Comparison of ENCODE assay signal across 1 cellular context in the genomic region with DNA sequence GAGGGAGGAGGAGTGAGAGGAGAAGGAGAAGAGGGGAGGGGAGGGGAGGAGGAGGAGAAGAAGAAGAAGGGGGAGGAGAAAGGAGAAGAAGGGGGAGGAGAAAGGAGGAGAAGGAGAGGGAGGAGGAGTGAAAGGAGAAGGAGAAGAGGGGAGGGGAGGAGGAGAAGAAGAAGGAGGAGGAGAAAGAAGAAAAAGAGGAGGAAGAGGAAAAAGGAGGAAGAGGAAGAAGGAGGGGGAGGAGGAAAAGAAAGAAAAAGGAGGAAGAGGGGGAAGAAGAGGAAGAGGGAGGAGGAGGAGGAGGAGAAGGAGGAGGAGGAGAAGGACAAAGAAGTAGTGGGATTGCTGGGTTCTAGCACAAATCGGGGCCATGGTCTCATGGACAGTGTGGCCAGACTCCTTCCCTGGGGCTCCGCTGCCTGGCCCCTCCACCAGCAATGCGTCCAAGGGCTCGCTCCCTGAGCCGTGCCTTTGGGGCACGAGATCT.
TF ChIP-seq lines count a peak whose summit lies in the region.

No MANE protein-coding gene starts in this region.

TF ChIP-seq in IMR-90, 13 proteins besides CTCF, POLR2A, EP300 and RAD21 (continued from another document):
- TF ChIP-seq FOS (IDR thresholded peaks at IDR 0.05; ENCODE audit: low read depth, low read length) = no peak
- TF ChIP-seq, protein P1, sequence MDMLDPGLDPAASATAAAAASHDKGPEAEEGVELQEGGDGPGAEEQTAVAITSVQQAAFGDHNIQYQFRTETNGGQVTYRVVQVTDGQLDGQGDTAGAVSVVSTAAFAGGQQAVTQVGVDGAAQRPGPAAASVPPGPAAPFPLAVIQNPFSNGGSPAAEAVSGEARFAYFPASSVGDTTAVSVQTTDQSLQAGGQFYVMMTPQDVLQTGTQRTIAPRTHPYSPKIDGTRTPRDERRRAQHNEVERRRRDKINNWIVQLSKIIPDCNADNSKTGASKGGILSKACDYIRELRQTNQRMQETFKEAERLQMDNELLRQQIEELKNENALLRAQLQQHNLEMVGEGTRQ (IDR thresholded peaks at IDR 0.05; ENCODE audit: low read depth, low read length) = no peak
- TF ChIP-seq RCOR1 (IDR thresholded peaks at IDR 0.05; ENCODE audit: insufficient replicate concordance, low read length) = no peak
- TF ChIP-seq BHLHE40 (IDR thresholded peaks at IDR 0.05; ENCODE audit: low read depth, low read length) = no peak
- TF ChIP-seq NFE2L2 (IDR thresholded peaks at IDR 0.05; ENCODE audit: low read depth, low read length) = no peak
- no peak for TF ChIP-seq MAFK (IDR thresholded peaks at IDR 0.05; ENCODE audit: low read depth, low read length)
- no peak for TF ChIP-seq RFX5 (IDR thresholded peaks at IDR 0.05; ENCODE audit: low read depth, low read length)
- no peak for TF ChIP-seq SMC3 (IDR thresholded peaks at IDR 0.05; ENCODE audit: low read depth, low read length)
- no peak for TF ChIP-seq CHD1 (IDR thresholded peaks at IDR 0.05; ENCODE audit: low read depth, low read length)
- TF ChIP-seq, protein P2, sequence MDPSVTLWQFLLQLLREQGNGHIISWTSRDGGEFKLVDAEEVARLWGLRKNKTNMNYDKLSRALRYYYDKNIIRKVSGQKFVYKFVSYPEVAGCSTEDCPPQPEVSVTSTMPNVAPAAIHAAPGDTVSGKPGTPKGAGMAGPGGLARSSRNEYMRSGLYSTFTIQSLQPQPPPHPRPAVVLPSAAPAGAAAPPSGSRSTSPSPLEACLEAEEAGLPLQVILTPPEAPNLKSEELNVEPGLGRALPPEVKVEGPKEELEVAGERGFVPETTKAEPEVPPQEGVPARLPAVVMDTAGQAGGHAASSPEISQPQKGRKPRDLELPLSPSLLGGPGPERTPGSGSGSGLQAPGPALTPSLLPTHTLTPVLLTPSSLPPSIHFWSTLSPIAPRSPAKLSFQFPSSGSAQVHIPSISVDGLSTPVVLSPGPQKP (IDR thresholded peaks at IDR 0.05; ENCODE audit: borderline replicate concordance, low read depth, low read length) = no peak
